Comparison of ENCODE assay signal across 1 cellular context in genomic region chr7:23426876-23427275, GRCh38.
TF ChIP-seq lines count a peak whose summit lies in the region.

No MANE protein-coding gene starts in this region.

TF ChIP-seq in WTC11, 78 proteins besides CTCF, POLR2A, EP300 and RAD21 (continued from another document):
- TF ChIP-seq, protein P1, sequence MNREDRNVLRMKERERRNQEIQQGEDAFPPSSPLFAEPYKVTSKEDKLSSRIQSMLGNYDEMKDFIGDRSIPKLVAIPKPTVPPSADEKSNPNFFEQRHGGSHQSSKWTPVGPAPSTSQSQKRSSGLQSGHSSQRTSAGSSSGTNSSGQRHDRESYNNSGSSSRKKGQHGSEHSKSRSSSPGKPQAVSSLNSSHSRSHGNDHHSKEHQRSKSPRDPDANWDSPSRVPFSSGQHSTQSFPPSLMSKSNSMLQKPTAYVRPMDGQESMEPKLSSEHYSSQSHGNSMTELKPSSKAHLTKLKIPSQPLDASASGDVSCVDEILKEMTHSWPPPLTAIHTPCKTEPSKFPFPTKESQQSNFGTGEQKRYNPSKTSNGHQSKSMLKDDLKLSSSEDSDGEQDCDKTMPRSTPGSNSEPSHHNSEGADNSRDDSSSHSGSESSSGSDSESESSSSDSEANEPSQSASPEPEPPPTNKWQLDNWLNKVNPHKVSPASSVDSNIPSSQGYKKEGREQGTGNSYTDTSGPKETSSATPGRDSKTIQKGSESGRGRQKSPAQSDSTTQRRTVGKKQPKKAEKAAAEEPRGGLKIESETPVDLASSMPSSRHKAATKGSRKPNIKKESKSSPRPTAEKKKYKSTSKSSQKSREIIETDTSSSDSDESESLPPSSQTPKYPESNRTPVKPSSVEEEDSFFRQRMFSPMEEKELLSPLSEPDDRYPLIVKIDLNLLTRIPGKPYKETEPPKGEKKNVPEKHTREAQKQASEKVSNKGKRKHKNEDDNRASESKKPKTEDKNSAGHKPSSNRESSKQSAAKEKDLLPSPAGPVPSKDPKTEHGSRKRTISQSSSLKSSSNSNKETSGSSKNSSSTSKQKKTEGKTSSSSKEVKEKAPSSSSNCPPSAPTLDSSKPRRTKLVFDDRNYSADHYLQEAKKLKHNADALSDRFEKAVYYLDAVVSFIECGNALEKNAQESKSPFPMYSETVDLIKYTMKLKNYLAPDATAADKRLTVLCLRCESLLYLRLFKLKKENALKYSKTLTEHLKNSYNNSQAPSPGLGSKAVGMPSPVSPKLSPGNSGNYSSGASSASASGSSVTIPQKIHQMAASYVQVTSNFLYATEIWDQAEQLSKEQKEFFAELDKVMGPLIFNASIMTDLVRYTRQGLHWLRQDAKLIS (CRISPR knock-in tag; IDR thresholded peaks at IDR 0.05; ENCODE audit: borderline replicate concordance) = no peak
- no peak for TF ChIP-seq FOXP4 (CRISPR knock-in tag; IDR thresholded peaks at IDR 0.05)
- TF ChIP-seq CDX4 (CRISPR knock-in tag; IDR thresholded peaks at IDR 0.05; ENCODE audit: borderline replicate concordance) = no peak
- TF ChIP-seq ESRRA (CRISPR knock-in tag; IDR thresholded peaks at IDR 0.05; ENCODE audit: borderline replicate concordance) = no peak
- no peak for TF ChIP-seq ZBTB21 (CRISPR knock-in tag; IDR thresholded peaks at IDR 0.05; ENCODE audit: borderline replicate concordance)
- no peak for TF ChIP-seq AR (CRISPR knock-in tag; IDR thresholded peaks at IDR 0.05)
TF ChIP-seq in WTC11: peak in this region for 0.
